Comparison of ENCODE assay signal across 13 cellular contexts in the genomic region with DNA sequence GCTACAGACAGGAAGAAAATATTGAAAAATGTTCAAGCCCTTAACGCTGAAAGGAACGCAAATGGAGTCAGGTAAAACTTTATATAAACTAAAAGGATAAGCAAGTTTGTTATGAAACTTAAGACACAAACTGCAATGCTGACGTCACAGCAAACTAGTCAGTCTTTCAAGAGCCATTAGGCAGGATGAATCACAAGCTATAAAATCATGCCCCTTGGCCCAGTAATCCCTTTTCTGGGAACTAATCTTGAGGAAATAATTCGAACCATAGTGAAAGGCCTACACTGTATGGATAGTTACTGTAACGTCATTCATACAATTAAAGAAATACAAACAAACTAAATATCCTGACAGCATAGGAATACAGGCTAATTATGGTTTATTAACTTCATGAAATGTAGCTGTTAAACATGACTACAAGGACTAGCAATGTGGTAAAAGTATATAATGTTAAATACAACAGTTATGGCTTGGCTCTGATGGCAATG. TPM values are rescaled to one million over a fixed set of nuclear protein-coding genes. Genes with fewer than 3 reads are reported as not detected.
DNase-seq lines count a peak whose midpoint lies in the region; TF ChIP-seq lines count a peak whose summit lies in the region.
"Had no signal": no experiment of that assay in that cellular context is flagged by ENCODE, and none has a peak within 500 bp of the region (broad histone marks: within the 10 kb centered on the region; RNA-seq: fewer than 3 reads in every experiment).

No MANE protein-coding gene starts in this region.

- peaks cover 19% of the 10 kb centered on the region for H3K36me3 ChIP-seq in brain microvascular endothelial cell (replicated peaks)

- H3K27me3 Mint-ChIP-seq in immature natural killer cell (ENCODE audit: low read depth in 3 of 3): peaks cover 2 to 5% (median 4%) of the 10 kb centered on the region in 3 donors

- H3K27ac ChIP-seq in AG04450 (ENCODE audit: low read depth, low read length) (no peak overlapping the region), brain microvascular endothelial cell (peak overlapping the region; percentile 39)

- H3K9me3 ChIP-seq in AG04450 (ENCODE audit: control insufficient read depth, insufficient read depth, low read length): no peaks in the 10 kb centered on the region
- H3K9me3 ChIP-seq: upper lobe of left lung had no signal

- no peak for TF ChIP-seq CTCF in AG04450 (IDR thresholded peaks at IDR 0.05; ENCODE audit: low read depth, low read length)
- no peak for TF ChIP-seq CTCF in LNCaP clone FGC (IDR thresholded peaks at IDR 0.05; ENCODE audit: control insufficient read depth, extremely low read depth, insufficient read depth)
- TF ChIP-seq CTCF in brain microvascular endothelial cell (IDR thresholded peaks at IDR 0.05; ENCODE audit: low read depth, low read length, missing control alignments): no peak

- CTCF ChIA-PET in AG04450 (lab: Charles Lee): interaction anchor here (0.6 to 2.3 kb wide), 10 partner anchors 9 to 123 kb away, joined by 3 to 17 read pairs (median 6); partner anchors contain the start of genes HINT3 and NCOA7

- H3K36me3 Mint-ChIP-seq in immature natural killer cell: peaks cover 9 to 35% (median 23%) of the 10 kb centered on the region in 3 donors

- no peak overlapping the region for H3K4me3 ChIP-seq in AG04450 (ENCODE audit: low read depth, low read length)
- no peak overlapping the region for H3K4me3 ChIP-seq in LNCaP clone FGC (ENCODE audit: low read depth, low read length)
- H3K4me3 ChIP-seq in brain microvascular endothelial cell (ENCODE audit: low read depth, low read length): no peak overlapping the region
- H3K4me3 ChIP-seq: upper lobe of left lung had no signal

- no peaks in the 10 kb centered on the region for H3K27me3 ChIP-seq in AG04450 (ENCODE audit: control insufficient read depth, insufficient read depth, low read length)
- no peaks in the 10 kb centered on the region for H3K27me3 ChIP-seq in brain microvascular endothelial cell (replicated peaks)
- H3K27me3 ChIP-seq: upper lobe of left lung had no signal

- POLR2A ChIA-PET in AG04450 (lab: Yijun Ruan, JAX): interaction anchor here (0.7 to 1.3 kb wide), 2 partner anchors 68 to 120 kb away, joined by 3 read pairs; no protein-coding TSS in a partner anchor

- in situ Hi-C loops in brain microvascular endothelial cell (cut with HindIII; ENCODE audit: low pct_ligation_motif_present, low sequenced_read_pairs): no loop called here

- no peak overlapping the region for H3K4me3 Mint-ChIP-seq in immature natural killer cell
- H3K4me3 Mint-ChIP-seq: CD8-positive, alpha-beta memory T cell had no signal

- no peak overlapping the region for H3K27ac Mint-ChIP-seq in immature natural killer cell
- H3K27ac Mint-ChIP-seq: CD8-positive, alpha-beta memory T cell had no signal

- peaks cover 9 to 16% of the 10 kb centered on the region in 2 donors for H3K4me1 Mint-ChIP-seq in immature natural killer cell

- peak; percentile 94 for DNase-seq in AG04450 (ENCODE audit: low read depth, low spot score)
- DNase-seq in LNCaP clone FGC (ENCODE audit: low read depth): peak; percentile 30
- peak; percentile 86 for DNase-seq in brain microvascular endothelial cell
- DNase-seq in left kidney (ENCODE audit: low read depth, low spot score): peak; percentile 31
- DNase-seq in immature natural killer cell: no peak
- no peak for DNase-seq in NCI-H510A (lab: John Stamatoyannopoulos, UW)
- DNase-seq in NCI-H748 treated with DMSO at 0.1 percent for 48 hours (lab: John Stamatoyannopoulos, UW): no peak
- no peak for DNase-seq in NCI-H526 (lab: John Stamatoyannopoulos, UW)
- DNase-seq: activated CD8-positive, alpha-beta memory T cell treated with anti-CD3 and anti-CD28 coated beads, Interleukin-2, amount 50 U/mL, for 48 hours; CD8-positive, alpha-beta memory T cell; MM.1S; stimulated activated CD4-positive, alpha-beta T cell treated with anti-CD3 and anti-CD28 coated beads, Interleukin-1b, Interleukin-23, amount 100 ng/mL, for 48 hours had no signal

- H3K9me3 Mint-ChIP-seq in immature natural killer cell: no peaks in the 10 kb centered on the region
- H3K9me3 Mint-ChIP-seq: CD8-positive, alpha-beta memory T cell had no signal

RNA-seq across cellular contexts. Expression of gene HINT3, which starts 42.7 kb away (rescaled TPM):
- polyA plus RNA-seq in AG04450 (2011; rRNA removed) (4.0 and 4.5 TPM in 2 replicates), immature natural killer cell (10 to 100 TPM in 1 of 3 donors, 1 to 10 TPM in 2; 3.7 to 10.3 (median 6.6) TPM)
- 1.6 and 2.4 TPM in 2 replicates for polyA minus RNA-seq in AG04450 (2011; rRNA and poly(A)+ RNA removed)

Comparison
In these comparisons a context has a peak if more than half of its experiments do, and no peak if none do; other contexts are left out.
1. DNase-seq: peak in AG04450 (single experiment), LNCaP clone FGC (single experiment), brain microvascular endothelial cell (single experiment) and left kidney (single experiment); none in immature natural killer cell (0 of 3), NCI-H510A (single experiment), NCI-H748 treated with DMSO at 0.1 percent for 48 hours (single experiment) and NCI-H526 (0 of 2).